Comparison of ENCODE assay signal across 22 cellular contexts in genomic region chr12:103278329-103278728, GRCh38.
"Had no signal": no experiment of that assay in that cellular context is flagged by ENCODE, and none has a peak within 500 bp of the region (broad histone marks: within the 10 kb centered on the region; RNA-seq: fewer than 3 reads in every experiment).

No MANE protein-coding gene starts in this region.

- H3K4me3 Mint-ChIP-seq: naive thymus-derived CD4-positive, alpha-beta T cell; nephron progenitor cell; stimulated activated memory B cell treated with anti-CD40 and anti-IgM and Interleukin-4, amounts not matched to agents 10 μg/mL and 1 μg/mL and 100 μg/mL, for 72 hours; stimulated activated naive CD8-positive, alpha-beta T cell treated with anti-CD3 and anti-CD28 coated beads, Interleukin-15, Interleukin-2, amounts not matched to agents 100 ng/mL and 50 ng/mL, for 24 hours had no signal

- H3K36me3 Mint-ChIP-seq: naive thymus-derived CD4-positive, alpha-beta T cell had no signal

- H3K9me3 ChIP-seq: esophagus muscularis mucosa, gastrocnemius medialis, heart right ventricle, neutrophil, spleen, tibial artery, upper lobe of left lung, vagina had no signal

- H3K9me3 Mint-ChIP-seq: nephron progenitor cell; stimulated activated memory B cell treated with anti-CD40 and anti-IgM and Interleukin-4, amounts not matched to agents 10 μg/mL and 1 μg/mL and 100 μg/mL, for 72 hours; stimulated activated naive CD8-positive, alpha-beta T cell treated with anti-CD3 and anti-CD28 coated beads, Interleukin-15, Interleukin-2, amounts not matched to agents 100 ng/mL and 50 ng/mL, for 24 hours had no signal

- H3K27me3 Mint-ChIP-seq: stimulated activated memory B cell treated with anti-CD40 and anti-IgM and Interleukin-4, amounts not matched to agents 10 μg/mL and 1 μg/mL and 100 μg/mL, for 72 hours; stimulated activated naive CD8-positive, alpha-beta T cell treated with anti-CD3 and anti-CD28 coated beads, Interleukin-15, Interleukin-2, amounts not matched to agents 100 ng/mL and 50 ng/mL, for 24 hours had no signal

- H3K27me3 ChIP-seq: esophagus muscularis mucosa, gastrocnemius medialis, neutrophil, spleen, tibial artery, upper lobe of left lung, vagina had no signal

- DNase-seq: effector memory CD4-positive, alpha-beta T cell; gastrocnemius medialis; heart right ventricle; hypothalamus; kidney glomerular epithelial cell; mammary epithelial cell; naive thymus-derived CD4-positive, alpha-beta T cell; nephron progenitor cell; posterior cingulate gyrus; spleen; stimulated activated CD4-positive, alpha-beta T cell treated with anti-CD3 and anti-CD28 coated beads, Interleukin-15, amount 100 ng/mL, for 24 hours; stimulated activated CD4-positive, alpha-beta T cell treated with anti-CD3 and anti-CD28 coated beads, Interleukin-1b, Interleukin-23, amount 100 ng/mL, for 48 hours; stimulated activated CD4-positive, alpha-beta T cell treated with anti-CD3 and anti-CD28 coated beads, Interleukin-4, amount 100 ng/mL, for 24 hours; tibial artery had no signal

- H3K4me1 Mint-ChIP-seq: nephron progenitor cell had no signal

- H3K4me3 ChIP-seq: esophagus muscularis mucosa, gastrocnemius medialis, heart right ventricle, spleen, tibial artery, upper lobe of left lung, vagina had no signal

- H3K4me1 ChIP-seq: esophagus muscularis mucosa, gastrocnemius medialis, heart right ventricle, spleen, tibial artery, upper lobe of left lung, vagina had no signal

- H3K36me3 ChIP-seq: esophagus muscularis mucosa, gastrocnemius medialis, heart right ventricle, neutrophil, spleen, tibial artery, upper lobe of left lung, vagina had no signal

- H3K27ac Mint-ChIP-seq: nephron progenitor cell; stimulated activated memory B cell treated with anti-CD40 and anti-IgM and Interleukin-4, amounts not matched to agents 10 μg/mL and 1 μg/mL and 100 μg/mL, for 72 hours; stimulated activated naive CD8-positive, alpha-beta T cell treated with anti-CD3 and anti-CD28 coated beads, Interleukin-15, Interleukin-2, amounts not matched to agents 100 ng/mL and 50 ng/mL, for 24 hours had no signal

- ATAC-seq: gastrocnemius medialis; heart right ventricle; left lobe of liver; naive thymus-derived CD4-positive, alpha-beta T cell; sciatic nerve; stimulated activated memory B cell treated with anti-CD40 and anti-IgM and Interleukin-4, amounts not matched to agents 10 μg/mL and 1 μg/mL and 100 μg/mL, for 72 hours had no signal

- H3K27ac ChIP-seq: esophagus muscularis mucosa, gastrocnemius medialis, heart right ventricle, neutrophil, spleen, tibial artery, upper lobe of left lung, vagina had no signal
